Comparison of ENCODE assay signal across 18 cellular contexts in the genomic region with DNA sequence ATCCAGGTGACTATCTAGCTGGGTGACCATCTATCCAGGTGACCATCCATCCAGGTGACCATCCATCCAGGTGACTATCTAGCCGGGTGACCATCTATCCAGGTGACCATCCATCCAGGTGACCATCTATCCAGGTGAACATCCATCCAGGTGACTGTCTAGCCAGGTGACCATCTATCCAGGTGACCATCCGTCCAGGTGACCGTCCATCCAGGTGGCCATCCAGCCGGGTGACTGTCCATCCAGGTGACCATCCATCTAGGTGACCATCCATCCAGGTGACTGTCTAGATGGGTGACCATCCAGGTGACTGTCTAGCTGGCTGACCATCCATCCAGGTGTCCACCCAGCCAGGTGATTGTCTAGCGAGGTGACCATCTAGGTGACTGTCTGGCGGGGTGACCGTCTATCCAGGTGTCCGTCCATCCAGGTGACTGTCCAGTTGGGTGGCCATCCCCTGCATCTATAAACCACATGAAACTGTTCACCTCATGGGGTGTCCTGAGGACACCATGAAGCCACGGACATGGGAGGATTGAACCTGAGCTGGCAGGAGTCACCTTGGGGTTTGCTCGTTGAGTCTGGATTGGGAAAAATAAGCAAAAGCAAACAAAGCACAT.
"Had no signal": no experiment of that assay in that cellular context is flagged by ENCODE, and none has a peak within 500 bp of the region (broad histone marks: within the 10 kb centered on the region; RNA-seq: fewer than 3 reads in every experiment).

No MANE protein-coding gene starts in this region.

- H3K27me3 Mint-ChIP-seq: activated T-cell treated with anti-CD3 and anti-CD28 coated beads, Interleukin-2, amount 50 U/mL, for 24 hours; naive thymus-derived CD4-positive, alpha-beta T cell; T-helper 17 cell had no signal

- H3K27me3 ChIP-seq: SJCRH30 had no signal

- H3K4me3 Mint-ChIP-seq: activated T-cell treated with anti-CD3 and anti-CD28 coated beads, Interleukin-2, amount 50 U/mL, for 24 hours; dendritic cell treated with granulocyte-macrophage colony-stimulating factor and Interleukin-4, amounts not matched to agents 40 ng/mL and 50 ng/mL, for 4 days; immature natural killer cell; naive thymus-derived CD4-positive, alpha-beta T cell; stimulated activated memory B cell treated with anti-CD40 and anti-IgM and Interleukin-4, amounts not matched to agents 10 μg/mL and 1 μg/mL and 100 μg/mL, for 72 hours; T-helper 17 cell had no signal

- H3K27ac Mint-ChIP-seq: activated T-cell treated with anti-CD3 and anti-CD28 coated beads, Interleukin-2, amount 50 U/mL, for 24 hours; dendritic cell treated with granulocyte-macrophage colony-stimulating factor and Interleukin-4, amounts not matched to agents 40 ng/mL and 50 ng/mL, for 4 days; naive thymus-derived CD4-positive, alpha-beta T cell; stimulated activated memory B cell treated with anti-CD40 and anti-IgM and Interleukin-4, amounts not matched to agents 10 μg/mL and 1 μg/mL and 100 μg/mL, for 72 hours; T-helper 17 cell had no signal

- H3K4me1 ChIP-seq: SJCRH30 had no signal

- H3K4me3 ChIP-seq: esophagus squamous epithelium, heart right ventricle, SJCRH30, skin epidermis, thoracic aorta had no signal

- DNase-seq: activated CD4-positive, alpha-beta T cell treated with anti-CD3 and anti-CD28 coated beads, Interleukin-2, amount 50 U/mL, for 1 hour; activated CD4-positive, CD25-positive, alpha-beta regulatory T cell treated with anti-CD3 and anti-CD28 coated beads, Interleukin-2, amount 50 U/mL, for 72 hours; activated naive CD4-positive, alpha-beta T cell treated with anti-CD3 and anti-CD28 coated beads, Interleukin-2, amount 50 U/mL, for 16 hours; activated T-cell treated with anti-CD3 and anti-CD28 coated beads, Interleukin-2, amount 50 U/mL, for 24 hours; effector memory CD4-positive, alpha-beta T cell; esophagus squamous epithelium; heart right ventricle; immature natural killer cell; mesenchymal stem cell; naive thymus-derived CD4-positive, alpha-beta T cell; stimulated activated CD4-positive, alpha-beta T cell treated with anti-CD3 and anti-CD28 coated beads, Interleukin-4, amount 100 ng/mL, for 24 hours; T-helper 17 cell had no signal

- ATAC-seq: heart right ventricle; naive thymus-derived CD4-positive, alpha-beta T cell; stimulated activated memory B cell treated with anti-CD40 and anti-IgM and Interleukin-4, amounts not matched to agents 10 μg/mL and 1 μg/mL and 100 μg/mL, for 72 hours; T-helper 17 cell had no signal

- H3K27ac ChIP-seq: esophagus squamous epithelium, heart right ventricle, SJCRH30, skin epidermis, thoracic aorta, VCaP had no signal

- H3K9me3 ChIP-seq: esophagus squamous epithelium, SJCRH30, thoracic aorta had no signal

- H3K36me3 Mint-ChIP-seq: immature natural killer cell; stimulated activated memory B cell treated with anti-CD40 and anti-IgM and Interleukin-4, amounts not matched to agents 10 μg/mL and 1 μg/mL and 100 μg/mL, for 72 hours had no signal

- H3K4me1 Mint-ChIP-seq: immature natural killer cell; naive thymus-derived CD4-positive, alpha-beta T cell; stimulated activated memory B cell treated with anti-CD40 and anti-IgM and Interleukin-4, amounts not matched to agents 10 μg/mL and 1 μg/mL and 100 μg/mL, for 72 hours had no signal

- H3K36me3 ChIP-seq: esophagus squamous epithelium, heart right ventricle, SJCRH30, thoracic aorta had no signal
